ENCODE assay signal across 1 cellular context in genomic region chr6:157023958-157024357, GRCh38.
TF ChIP-seq lines count a peak whose summit lies in the region.

No MANE protein-coding gene starts in this region.

TF ChIP-seq in HepG2, 621 proteins besides CTCF, POLR2A, EP300 and RAD21:
- TF ChIP-seq ZNF597 (CRISPR knock-in tag; IDR thresholded peaks at IDR 0.05) (no peak), ZFP1 (CRISPR knock-in tag; IDR thresholded peaks at IDR 0.05) (no peak), ZNF652 (CRISPR knock-in tag; IDR thresholded peaks at IDR 0.05; ENCODE audit: borderline replicate concordance, low read depth) (peak; percentile 54; the same call in 1 of the 2 replicates)
